Comparison of ENCODE assay signal across 2 cellular contexts in the genomic region with DNA sequence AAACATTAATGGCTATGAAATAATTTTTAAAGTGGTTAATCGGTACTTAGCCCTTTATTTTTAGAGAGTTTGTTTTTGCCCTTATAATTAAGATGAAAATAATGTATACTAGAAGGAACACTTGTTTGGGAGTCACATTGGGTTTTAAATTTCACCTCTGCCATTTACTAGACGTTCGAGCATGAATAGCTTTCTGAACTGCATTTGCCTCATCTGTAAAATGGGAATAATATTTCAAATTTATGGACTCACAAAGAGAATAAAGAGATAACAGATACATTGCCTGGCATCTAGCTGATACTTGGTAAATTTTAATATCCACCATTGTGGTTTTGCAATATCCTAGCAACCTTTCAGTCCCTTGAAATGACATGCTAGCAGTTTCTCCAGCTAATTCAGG.
TF ChIP-seq lines count a peak whose summit lies in the region.

No MANE protein-coding gene starts in this region.

TF ChIP-seq in HepG2, 621 proteins besides CTCF, POLR2A, EP300 and RAD21:
- TF ChIP-seq ZFP90 (CRISPR knock-in tag; IDR thresholded peaks at IDR 0.05; ENCODE audit: borderline replicate concordance) (no peak), ZNF232 (CRISPR knock-in tag; IDR thresholded peaks at IDR 0.05; ENCODE audit: borderline replicate concordance) (no peak), ZNF629 (CRISPR knock-in tag; conservative IDR thresholded peaks at IDR 0.05) (peak; percentile 55; the same call in 1 of the 2 replicates), DPF2 (CRISPR knock-in tag; IDR thresholded peaks at IDR 0.05; ENCODE audit: borderline replicate concordance, low read depth) (no peak), IKZF1 (IDR thresholded peaks at IDR 0.05) (no peak), MIER3 (CRISPR knock-in tag; IDR thresholded peaks at IDR 0.05; ENCODE audit: borderline replicate concordance) (no peak), ZKSCAN8 (CRISPR knock-in tag; IDR thresholded peaks at IDR 0.05; ENCODE audit: borderline replicate concordance) (no peak)
- TF ChIP-seq, protein P1, sequence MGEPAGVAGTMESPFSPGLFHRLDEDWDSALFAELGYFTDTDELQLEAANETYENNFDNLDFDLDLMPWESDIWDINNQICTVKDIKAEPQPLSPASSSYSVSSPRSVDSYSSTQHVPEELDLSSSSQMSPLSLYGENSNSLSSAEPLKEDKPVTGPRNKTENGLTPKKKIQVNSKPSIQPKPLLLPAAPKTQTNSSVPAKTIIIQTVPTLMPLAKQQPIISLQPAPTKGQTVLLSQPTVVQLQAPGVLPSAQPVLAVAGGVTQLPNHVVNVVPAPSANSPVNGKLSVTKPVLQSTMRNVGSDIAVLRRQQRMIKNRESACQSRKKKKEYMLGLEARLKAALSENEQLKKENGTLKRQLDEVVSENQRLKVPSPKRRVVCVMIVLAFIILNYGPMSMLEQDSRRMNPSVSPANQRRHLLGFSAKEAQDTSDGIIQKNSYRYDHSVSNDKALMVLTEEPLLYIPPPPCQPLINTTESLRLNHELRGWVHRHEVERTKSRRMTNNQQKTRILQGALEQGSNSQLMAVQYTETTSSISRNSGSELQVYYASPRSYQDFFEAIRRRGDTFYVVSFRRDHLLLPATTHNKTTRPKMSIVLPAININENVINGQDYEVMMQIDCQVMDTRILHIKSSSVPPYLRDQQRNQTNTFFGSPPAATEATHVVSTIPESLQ (CRISPR knock-in tag; conservative IDR thresholded peaks at IDR 0.05), result no peak
- TF ChIP-seq, protein P2, sequence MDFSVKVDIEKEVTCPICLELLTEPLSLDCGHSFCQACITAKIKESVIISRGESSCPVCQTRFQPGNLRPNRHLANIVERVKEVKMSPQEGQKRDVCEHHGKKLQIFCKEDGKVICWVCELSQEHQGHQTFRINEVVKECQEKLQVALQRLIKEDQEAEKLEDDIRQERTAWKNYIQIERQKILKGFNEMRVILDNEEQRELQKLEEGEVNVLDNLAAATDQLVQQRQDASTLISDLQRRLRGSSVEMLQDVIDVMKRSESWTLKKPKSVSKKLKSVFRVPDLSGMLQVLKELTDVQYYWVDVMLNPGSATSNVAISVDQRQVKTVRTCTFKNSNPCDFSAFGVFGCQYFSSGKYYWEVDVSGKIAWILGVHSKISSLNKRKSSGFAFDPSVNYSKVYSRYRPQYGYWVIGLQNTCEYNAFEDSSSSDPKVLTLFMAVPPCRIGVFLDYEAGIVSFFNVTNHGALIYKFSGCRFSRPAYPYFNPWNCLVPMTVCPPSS (IDR thresholded peaks at IDR 0.05), result no peak

TF ChIP-seq in K562, 482 proteins besides CTCF, POLR2A, EP300 and RAD21:
- peak; percentile 60 for TF ChIP-seq RBM25 (IDR thresholded peaks at IDR 0.05; ENCODE audit: low read depth, low read length, severe bottlenecking)
- no peak for TF ChIP-seq PHF20 (IDR thresholded peaks at IDR 0.05; ENCODE audit: partially characterized antibody)
